ENCODE assay signal across 7 cellular contexts in genomic region chr17:83051423-83052240, GRCh38.
DNase-seq lines count a peak whose midpoint lies in the region; ATAC-seq and TF ChIP-seq lines count a peak whose summit lies in the region.

No MANE protein-coding gene starts in this region.

- TF ChIP-seq CTCF in retinal pigment epithelial cell (conservative IDR thresholded peaks at IDR 0.05; ENCODE audit: low read depth, low read length), result no peak

- DNase-seq in NCI-H2029 (lab: John Stamatoyannopoulos, UW) (peak; percentile 96), T-helper 9 cell (peak; percentile 98), astrocyte of the hippocampus (ENCODE audit: low read depth, low spot score) (peak; percentile 99), hypothalamus (lab: John Stamatoyannopoulos, UW) (peak; percentile 78 to 98 (median 95)), retinal pigment epithelial cell (ENCODE audit: low read depth) (peak; percentile 86)

- H3K4me3 ChIP-seq in retinal pigment epithelial cell (ENCODE audit: low read length), result peak overlapping the region; percentile 58

- peak; percentile 87 for ATAC-seq in GM18502 (IDR thresholded peaks at IDR 0.05; ENCODE audit: poor library complexity, unreplicated experiment)
- ATAC-seq in HG02943 (IDR thresholded peaks at IDR 0.05; ENCODE audit: low read depth, unreplicated experiment), result peak; percentile 78

Comparison
In these comparisons a context has a peak if more than half of its experiments do, and no peak if none do; other contexts are left out.
1. Peak in every context shown above with its lines: DNase-seq, ATAC-seq and H3K4me3 ChIP-seq.